ENCODE assay signal across 8 cellular contexts in genomic region chr17:43388198-43389021, GRCh38. TPM values are rescaled to one million over a fixed set of nuclear protein-coding genes. Genes with fewer than 3 reads are reported as not detected.
DNase-seq lines count a peak whose midpoint lies in the region; ATAC-seq and TF ChIP-seq lines count a peak whose summit lies in the region.

No MANE protein-coding gene starts in this region.

- peak overlapping the region; percentile 86 to 92 (median 90) for H3K4me3 Mint-ChIP-seq in nephron

- DNase-seq in DMS153 (lab: John Stamatoyannopoulos, UW) (peak; percentile 77), LoVo (ENCODE audit: low spot score) (peak; percentile 87), RWPE2 (ENCODE audit: low spot score) (peak; percentile 88), fibroblast of the aortic adventitia (ENCODE audit: low read depth) (peak; percentile 94)
- DNase-seq in activated effector memory CD4-positive, alpha-beta T cell treated with Interleukin-2 at 50 U/mL for 16 hours: peak; percentile 91
- DNase-seq in stimulated activated naive CD8-positive, alpha-beta T cell treated with anti-CD3 and anti-CD28 coated beads, Interleukin-15, Interleukin-2, amounts not matched to agents 100 U/mL and 50 U/mL, for 24 hours: peak; percentile 93

- peak overlapping the region; percentile 77 for H3K27ac ChIP-seq in RWPE2 (ENCODE audit: poor library complexity, severe bottlenecking)

- H3K4me3 ChIP-seq in RWPE2 (ENCODE audit: severe bottlenecking) (peak overlapping the region; percentile 42), fibroblast of the aortic adventitia (ENCODE audit: low read depth, low read length) (peak overlapping the region; percentile 74)

- H3K4me1 ChIP-seq in RWPE2 (ENCODE audit: insufficient read depth, poor library complexity, severe bottlenecking): no peaks in the 10 kb centered on the region

- no peaks in the 10 kb centered on the region for H3K36me3 Mint-ChIP-seq in nephron (ENCODE audit: low read depth)

- peaks cover 10% of the 10 kb centered on the region for H3K27me3 Mint-ChIP-seq in nephron (ENCODE audit: low read depth)

- peak; percentile 54 for ATAC-seq in GM21786 (IDR thresholded peaks at IDR 0.05; ENCODE audit: unreplicated experiment)
- ATAC-seq in RWPE2 (ENCODE audit: low read depth): peak; percentile 80
- ATAC-seq in stimulated activated naive CD8-positive, alpha-beta T cell treated with anti-CD3 and anti-CD28 coated beads, Interleukin-15, Interleukin-2, amounts not matched to agents 100 U/mL and 50 U/mL, for 24 hours: peak; percentile 78

- H3K27me3 ChIP-seq in RWPE2 (ENCODE audit: insufficient read depth, poor library complexity, severe bottlenecking): no peaks in the 10 kb centered on the region

- no peaks in the 10 kb centered on the region for H3K36me3 ChIP-seq in RWPE2 (ENCODE audit: low read depth)

- peaks cover 13% of the 10 kb centered on the region for H3K4me1 Mint-ChIP-seq in nephron

- H3K9me3 Mint-ChIP-seq in nephron: no peaks in the 10 kb centered on the region

- no peaks in the 10 kb centered on the region for H3K9me3 ChIP-seq in RWPE2 (ENCODE audit: severe bottlenecking)

- H3K27ac Mint-ChIP-seq in nephron: peak overlapping the region; percentile 97 to 99 (median 98)

- TF ChIP-seq CTCF in RWPE2 (IDR thresholded peaks at IDR 0.05; ENCODE audit: poor library complexity, severe bottlenecking) (no peak), fibroblast of the aortic adventitia (IDR thresholded peaks at IDR 0.05; ENCODE audit: insufficient read depth, low read length) (no peak), nephron (IDR thresholded peaks at IDR 0.05; ENCODE audit: unreplicated experiment in 3 of 3) (no peak)

RNA-seq across cellular contexts. Expression of gene ARL4D, which starts 10.4 kb away (rescaled TPM):
- 22.2 and 70.8 TPM in 2 replicates for total RNA-seq in fibroblast of the aortic adventitia (ENCODE audit: low replicate concordance)

Comparison
In these comparisons a context has a peak if more than half of its experiments do, and no peak if none do; other contexts are left out.
1. Peak in every context shown above with its lines: DNase-seq, ATAC-seq, H3K4me3 ChIP-seq and H3K27ac ChIP-seq.